ENCODE assay signal across 15 cellular contexts in the genomic region with DNA sequence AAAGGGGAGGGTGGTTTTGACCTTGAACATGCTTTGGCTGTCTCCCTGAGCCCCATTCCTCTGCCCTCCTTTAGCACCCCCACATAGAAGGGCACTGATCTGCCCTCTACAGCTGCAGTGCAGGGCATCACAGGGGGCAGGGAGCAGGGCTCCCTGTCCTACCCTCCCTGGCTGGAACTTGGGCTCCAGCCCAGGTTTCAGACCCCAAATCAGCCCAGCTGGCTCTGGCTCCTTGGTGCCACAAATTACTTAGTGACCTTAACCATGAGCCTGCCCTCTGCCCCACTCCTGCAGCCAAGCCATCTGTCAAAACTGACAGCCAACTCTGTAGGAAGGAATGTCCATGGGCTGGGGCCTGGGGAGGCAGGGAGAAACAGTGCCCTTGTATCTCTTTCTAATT.
DNase-seq lines count a peak whose midpoint lies in the region; ATAC-seq and TF ChIP-seq lines count a peak whose summit lies in the region.
"Had no signal": no experiment of that assay in that cellular context is flagged by ENCODE, and none has a peak within 500 bp of the region (broad histone marks: within the 10 kb centered on the region; RNA-seq: fewer than 3 reads in every experiment).

No MANE protein-coding gene starts in this region.

- H3K27me3 ChIP-seq in dorsolateral prefrontal cortex (no peaks in the 10 kb centered on the region), parathyroid adenoma (ENCODE audit: control insufficient read depth, insufficient read depth, low read length) (no peaks in the 10 kb centered on the region), neural progenitor cell (no peaks in the 10 kb centered on the region)

- H3K4me3 ChIP-seq in dorsolateral prefrontal cortex, result no peak overlapping the region
- H3K4me3 ChIP-seq in parathyroid adenoma (ENCODE audit: low read depth, low read length), result peak overlapping the region; percentile 59
- no peak overlapping the region for H3K4me3 ChIP-seq in neural progenitor cell

- peaks cover 23% of the 10 kb centered on the region for H3K9me3 Mint-ChIP-seq in neural progenitor cell

- H3K4me3 Mint-ChIP-seq in neural progenitor cell, result no peak overlapping the region

- H3K27me3 Mint-ChIP-seq in neural progenitor cell (ENCODE audit: insufficient read depth, low read depth), result no peaks in the 10 kb centered on the region

- H3K27ac ChIP-seq in dorsolateral prefrontal cortex (peak overlapping the region in 40 of 59 donors; percentile 7 to 80 (median 56)), parathyroid adenoma (peak overlapping the region; percentile 84), neural progenitor cell (no peak overlapping the region)

- no peak for TF ChIP-seq CTCF in dorsolateral prefrontal cortex (IDR thresholded peaks at IDR 0.05 in 54 of 56, conservative IDR thresholded peaks at IDR 0.05 in 2 of 56; ENCODE audit: low read depth in 1 of 56, partially characterized antibody in 56 of 56)
- no peak for TF ChIP-seq CTCF in parathyroid adenoma (IDR thresholded peaks at IDR 0.05)
- no peak for TF ChIP-seq CTCF in neural progenitor cell (IDR thresholded peaks at IDR 0.05)

- ATAC-seq in left cardiac atrium (peak; percentile 79 to 85), GM18870 (IDR thresholded peaks at IDR 0.05; ENCODE audit: unreplicated experiment) (no peak)
- ATAC-seq: PC-3 had no signal

- H3K9me3 ChIP-seq in parathyroid adenoma (ENCODE audit: control insufficient read depth, low read length) (no peaks in the 10 kb centered on the region), neural progenitor cell (ENCODE audit: low read depth) (no peaks in the 10 kb centered on the region)

- no peaks in the 10 kb centered on the region for H4K20me1 ChIP-seq in neural progenitor cell (ENCODE audit: low read depth)

- H3K79me2 ChIP-seq in parathyroid adenoma (peaks cover 50% of the 10 kb centered on the region), neural progenitor cell (ENCODE audit: low read depth) (no peaks in the 10 kb centered on the region)

- H3K36me3 ChIP-seq in parathyroid adenoma (ENCODE audit: control insufficient read depth, insufficient read depth, low read length), result no peaks in the 10 kb centered on the region
- no peaks in the 10 kb centered on the region for H3K36me3 ChIP-seq in neural progenitor cell

- no peak overlapping the region for H3K27ac Mint-ChIP-seq in neural progenitor cell

- peaks cover 41% of the 10 kb centered on the region for H3K4me1 Mint-ChIP-seq in neural progenitor cell

- H3K4me2 ChIP-seq in parathyroid adenoma (ENCODE audit: low read length), result peak overlapping the region; percentile 69
- no peak overlapping the region for H3K4me2 ChIP-seq in neural progenitor cell

- H3F3A ChIP-seq in neural progenitor cell (ENCODE audit: low read depth), result peaks cover 7% of the 10 kb centered on the region

- H3K4me1 ChIP-seq in parathyroid adenoma, result peaks cover 72% of the 10 kb centered on the region
- peaks cover 14% of the 10 kb centered on the region for H3K4me1 ChIP-seq in neural progenitor cell

- H3K36me3 Mint-ChIP-seq in neural progenitor cell, result peaks cover 35% of the 10 kb centered on the region

- H2AFZ ChIP-seq in parathyroid adenoma (no peak overlapping the region), neural progenitor cell (replicated peaks) (no peak overlapping the region)

- DNase-seq in NCI-H69 (lab: John Stamatoyannopoulos, UW), result peak; percentile 37
- DNase-seq in dorsolateral prefrontal cortex, result peak in 1 of 10 donors; percentile 66
- DNase-seq in left cardiac atrium, result peak; percentile 53
- DNase-seq in central memory CD4-positive, alpha-beta T cell, result no peak
- no peak for DNase-seq in neural progenitor cell (ENCODE audit: low spot score)
- DNase-seq in NCI-H524 (lab: John Stamatoyannopoulos, UW), result no peak
- DNase-seq: COR-L47, DMS53, NCI-H1048, NCI-H1694, NCI-H226, NCI-H748 treated with DMSO at 0.1 percent for 48 hours, PC-3 had no signal

- intact Hi-C loops in dorsolateral prefrontal cortex (cut with DNase I) (no loop called here), left cardiac atrium (cut with DNase I) (no loop called here)

- H3K9ac ChIP-seq in parathyroid adenoma, result peak overlapping the region; percentile 21
- no peak overlapping the region for H3K9ac ChIP-seq in neural progenitor cell

Comparison
In these comparisons a context has a peak if more than half of its experiments do, and no peak if none do; other contexts are left out.
1. DNase-seq: peak in NCI-H69 (single experiment) and left cardiac atrium (single experiment); none in central memory CD4-positive, alpha-beta T cell (single experiment), neural progenitor cell (single experiment) and NCI-H524 (0 of 2).